Comparison of ENCODE assay signal across 27 cellular contexts in genomic region chr22:47811971-47812370, GRCh38.
"Had no signal": no experiment of that assay in that cellular context is flagged by ENCODE, and none has a peak within 500 bp of the region (broad histone marks: within the 10 kb centered on the region; RNA-seq: fewer than 3 reads in every experiment).

No MANE protein-coding gene starts in this region.

- H3K4me1 ChIP-seq: colonic mucosa, esophagus squamous epithelium, gastrocnemius medialis, left ventricle myocardium inferior, lower lobe of right lung had no signal

- H3K27ac Mint-ChIP-seq: dendritic cell treated with granulocyte-macrophage colony-stimulating factor and Interleukin-4, amounts not matched to agents 40 ng/mL and 50 ng/mL, for 4 days; immature natural killer cell; mesothelial cell of epicardium; naive B cell had no signal

- H3K36me3 Mint-ChIP-seq: immature natural killer cell, mesothelial cell of epicardium, naive B cell had no signal

- H3K4me3 Mint-ChIP-seq: dendritic cell treated with granulocyte-macrophage colony-stimulating factor and Interleukin-4, amounts not matched to agents 40 ng/mL and 50 ng/mL, for 4 days; immature natural killer cell; mesothelial cell of epicardium; naive B cell had no signal

- H3K4me1 Mint-ChIP-seq: immature natural killer cell, mesothelial cell of epicardium, naive B cell had no signal

- H3K36me3 ChIP-seq: colonic mucosa, esophagus squamous epithelium, gastrocnemius medialis, left ventricle myocardium inferior, lower lobe of right lung had no signal

- H3K27me3 ChIP-seq: colonic mucosa, gastrocnemius medialis, hepatocyte had no signal

- H3K9me3 ChIP-seq: colonic mucosa, esophagus squamous epithelium, gastrocnemius medialis, lower lobe of right lung, mucosa of descending colon had no signal

- DNase-seq: colonic mucosa; cortex of kidney; effector CD4-positive, alpha-beta T cell; effector memory CD4-positive, alpha-beta T cell; erythroblast; esophagus squamous epithelium; foreskin fibroblast; foreskin melanocyte; gastrocnemius medialis; glutamatergic neuron; hypothalamus; immature natural killer cell; islet precursor cell; kidney; kidney glomerular epithelial cell; left colon; left ventricle myocardium inferior; lower lobe of right lung; mesenchymal stem cell; mucosa of descending colon; naive B cell had no signal

- H3K27ac ChIP-seq: colonic mucosa, epithelial cell of prostate, esophagus squamous epithelium, gastrocnemius medialis, hepatocyte, left ventricle myocardium inferior, lower lobe of right lung had no signal

- ATAC-seq: esophagus mucosa, gastrocnemius medialis, left colon, left lobe of liver, lower lobe of right lung, mucosa of descending colon had no signal

- H3K4me3 ChIP-seq: colonic mucosa, esophagus squamous epithelium, gastrocnemius medialis, hepatocyte, left ventricle myocardium inferior, lower lobe of right lung, mucosa of descending colon had no signal
